8 cellular contexts compared by ENCODE assay signal in the genomic region with DNA sequence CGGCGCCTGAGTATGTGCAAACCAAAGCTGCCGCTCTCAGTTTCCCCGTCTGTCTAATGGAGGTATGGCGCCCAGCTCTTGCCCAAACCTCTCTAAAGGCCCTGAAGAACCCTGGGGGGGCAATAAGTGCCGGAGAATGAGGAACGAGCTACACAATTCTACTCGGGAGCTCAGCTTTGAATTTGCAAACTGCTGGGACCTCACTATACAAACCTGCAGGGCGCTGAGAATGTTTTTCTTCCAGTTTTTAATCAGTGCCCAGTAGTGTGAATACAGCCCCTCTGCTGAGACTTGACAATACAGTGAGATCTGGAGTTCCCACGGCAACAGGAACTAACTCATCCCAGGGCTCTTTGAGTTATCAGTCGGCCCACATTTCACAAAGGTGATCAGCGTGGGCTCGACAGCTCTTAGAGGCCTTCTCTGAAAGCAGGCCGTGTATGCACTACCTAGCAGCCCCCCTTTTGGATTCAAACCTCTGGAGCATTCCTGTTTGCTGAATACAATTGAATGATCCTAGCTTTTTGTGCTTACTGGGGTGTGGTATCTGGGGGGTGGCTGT.
DNase-seq lines count a peak whose midpoint lies in the region; ATAC-seq and TF ChIP-seq lines count a peak whose summit lies in the region.

No MANE protein-coding gene starts in this region.

- peaks cover 7% of the 10 kb centered on the region for H3K36me3 ChIP-seq in endocrine pancreas (ENCODE audit: control insufficient read depth, insufficient read depth, low read length)

- H3K4me3 Mint-ChIP-seq in T-helper 1 cell treated with Interleukin-12 subunit alpha and Interleukin-12 subunit beta and Interleukin-4 antibody, amounts not matched to agents 30 μg/mL and 1 μg/mL, for 36 hours = peak overlapping the region; percentile 88
- H3K4me3 Mint-ChIP-seq in nephron = peak overlapping the region; percentile 73 to 93 (median 93)

- peaks cover 5% of the 10 kb centered on the region for H3K9me3 Mint-ChIP-seq in T-helper 1 cell treated with Interleukin-12 subunit alpha and Interleukin-12 subunit beta and Interleukin-4 antibody, amounts not matched to agents 30 μg/mL and 1 μg/mL, for 36 hours
- no peaks in the 10 kb centered on the region for H3K9me3 Mint-ChIP-seq in nephron

- H3K27ac Mint-ChIP-seq in T-helper 1 cell treated with Interleukin-12 subunit alpha and Interleukin-12 subunit beta and Interleukin-4 antibody, amounts not matched to agents 30 μg/mL and 1 μg/mL, for 36 hours = peak overlapping the region; percentile 91
- H3K27ac Mint-ChIP-seq in nephron = peak overlapping the region; percentile 81 to 99 (median 91)

- H3K4me1 ChIP-seq in endocrine pancreas (ENCODE audit: control insufficient read depth, insufficient read depth, low read length) = no peaks in the 10 kb centered on the region

- H3K27me3 Mint-ChIP-seq in T-helper 1 cell treated with Interleukin-12 subunit alpha and Interleukin-12 subunit beta and Interleukin-4 antibody, amounts not matched to agents 30 μg/mL and 1 μg/mL, for 36 hours (ENCODE audit: low read depth) = no peaks in the 10 kb centered on the region
- no peaks in the 10 kb centered on the region for H3K27me3 Mint-ChIP-seq in nephron (ENCODE audit: low read depth)

- peaks cover 32% of the 10 kb centered on the region for H3K4me1 Mint-ChIP-seq in T-helper 1 cell treated with Interleukin-12 subunit alpha and Interleukin-12 subunit beta and Interleukin-4 antibody, amounts not matched to agents 30 μg/mL and 1 μg/mL, for 36 hours (ENCODE audit: low read depth)
- H3K4me1 Mint-ChIP-seq in nephron = peaks cover 60% of the 10 kb centered on the region

- H3K4me3 ChIP-seq in endocrine pancreas (ENCODE audit: control insufficient read depth, insufficient read depth, low read length) = peak overlapping the region; percentile 65

- no peak for TF ChIP-seq CTCF in nephron (IDR thresholded peaks at IDR 0.05; ENCODE audit: unreplicated experiment in 3 of 3)

- peaks cover 35% of the 10 kb centered on the region for H3K36me3 Mint-ChIP-seq in T-helper 1 cell treated with Interleukin-12 subunit alpha and Interleukin-12 subunit beta and Interleukin-4 antibody, amounts not matched to agents 30 μg/mL and 1 μg/mL, for 36 hours (ENCODE audit: low read depth)
- H3K36me3 Mint-ChIP-seq in nephron (ENCODE audit: low read depth) = peaks cover 45% of the 10 kb centered on the region

- no peak for ATAC-seq in HG02973 (IDR thresholded peaks at IDR 0.05; ENCODE audit: unreplicated experiment)
- no peak for ATAC-seq in HG03460 (IDR thresholded peaks at IDR 0.05; ENCODE audit: unreplicated experiment)

- DNase-seq in T-helper 1 cell = no peak
- peak; percentile 32 for DNase-seq in RPMI8226
- DNase-seq in medulla oblongata (ENCODE audit: extremely low spot score) = no peak

- no peaks in the 10 kb centered on the region for H3K27me3 ChIP-seq in endocrine pancreas (ENCODE audit: control insufficient read depth, insufficient read depth, low read length)

- no peaks in the 10 kb centered on the region for H3K9me3 ChIP-seq in endocrine pancreas (ENCODE audit: control insufficient read depth, low read length)

- peak overlapping the region; percentile 83 for H3K9ac ChIP-seq in endocrine pancreas (ENCODE audit: control insufficient read depth, insufficient read depth, low read length)
